28 cellular contexts compared by ENCODE assay signal in genomic region chr5:153816870-153817269, GRCh38.
DNase-seq lines count a peak whose midpoint lies in the region; TF ChIP-seq lines count a peak whose summit lies in the region.
"Had no signal": no experiment of that assay in that cellular context is flagged by ENCODE, and none has a peak within 500 bp of the region (broad histone marks: within the 10 kb centered on the region; RNA-seq: fewer than 3 reads in every experiment).

No MANE protein-coding gene starts in this region.

- no peak overlapping the region for H3K27ac ChIP-seq in H9 (ENCODE audit: insufficient read length, low read depth, low read length)
- H3K27ac ChIP-seq: cardiac muscle cell, coronary artery, left ventricle myocardium inferior, SJSA1 had no signal

- no peak overlapping the region for H3K14ac ChIP-seq in H9 (ENCODE audit: insufficient read depth, low read length)

- no peak overlapping the region for H3K27ac Mint-ChIP-seq in H9
- H3K27ac Mint-ChIP-seq: activated T-cell treated with anti-CD3 and anti-CD28 coated beads, Interleukin-2, amount 50 U/mL, for 72 hours; CD8-positive, alpha-beta memory T cell; naive thymus-derived CD4-positive, alpha-beta T cell; stimulated activated effector memory CD8-positive, alpha-beta T cell treated with anti-CD3 and anti-CD28 coated beads, Interleukin-12 subunit alpha, Interleukin-12 subunit beta, amount 100 ng/mL, for 72 hours; type B pancreatic cell had no signal

- no peak overlapping the region for H3T11ph ChIP-seq in H9 (ENCODE audit: low read length)

- H3K23me2 ChIP-seq in H9 (ENCODE audit: insufficient read length, low read depth, low read length, poor library complexity, severe bottlenecking): no peaks in the 10 kb centered on the region

- H3K4me1 ChIP-seq in H9 (ENCODE audit: insufficient read depth, low read length): no peaks in the 10 kb centered on the region
- H3K4me1 ChIP-seq: BE2C, left ventricle myocardium inferior had no signal

- no peak for DNase-seq in H9
- peak; percentile 81 for DNase-seq in M059J (ENCODE audit: low read depth)
- DNase-seq in amniotic epithelial cell (ENCODE audit: low read depth): peak; percentile 60
- peak; percentile 40 to 86 for DNase-seq in lung microvascular endothelial cell (ENCODE audit: low read depth in 2 of 2)
- no peak for DNase-seq in activated CD4-positive, CD25-positive, alpha-beta regulatory T cell (lab: John Stamatoyannopoulos, UW)
- DNase-seq in LoVo (ENCODE audit: low spot score): no peak
- no peak for DNase-seq in NCI-H82 treated with DMSO at 0.1 percent for 48 hours (lab: John Stamatoyannopoulos, UW; ENCODE audit: unreplicated experiment)
- no peak for DNase-seq in GF-D8 (lab: John Stamatoyannopoulos, UW)
- DNase-seq: activated CD4-positive, alpha-beta T cell treated with anti-CD3 and anti-CD28 coated beads, Interleukin-2, amount 50 U/mL, for 48 hours; activated T-cell treated with anti-CD3 and anti-CD28 coated beads, Interleukin-2, amount 50 U/mL, for 72 hours; BE2C; CD8-positive, alpha-beta memory T cell; effector memory CD4-positive, alpha-beta T cell; head of caudate nucleus; islet precursor cell; left ventricle myocardium inferior; naive thymus-derived CD4-positive, alpha-beta T cell; NCI-H1930; NCI-H2227 treated with DMSO at 0.1 percent for 48 hours; NCI-H526 treated with DMSO at 0.1 percent for 48 hours; stimulated activated CD4-positive, alpha-beta T cell treated with anti-CD3 and anti-CD28 coated beads, Interleukin-4, amount 100 ng/mL, for 24 hours; substantia nigra; T-helper 1 cell had no signal

- no peak overlapping the region for H4K5ac ChIP-seq in H9 (ENCODE audit: insufficient read length, low read depth, low read length)

- H3K79me2 ChIP-seq in H9 (ENCODE audit: insufficient read depth, low read length): no peaks in the 10 kb centered on the region

- H3K56ac ChIP-seq in H9 (ENCODE audit: insufficient read length, low read depth, low read length): no peak overlapping the region

- H3K18ac ChIP-seq in H9 (ENCODE audit: insufficient read length, low read depth, low read length): no peak overlapping the region

- no CpG with 5 or more reads among the region's 2 CpGs for WGBS in H9 (ENCODE audit: extremely low coverage, insufficient read length, low lambda C conversion rate)

- H2BK12ac ChIP-seq in H9 (ENCODE audit: insufficient read length, low read depth, low read length): no peak overlapping the region

- H3K9me3 ChIP-seq in H9 (ENCODE audit: control insufficient read depth, low read depth, low read length): no peaks in the 10 kb centered on the region
- H3K9me3 ChIP-seq: BE2C, left ventricle myocardium inferior, SJSA1 had no signal

- no peaks in the 10 kb centered on the region for H3K36me3 Mint-ChIP-seq in H9 (ENCODE audit: insufficient read depth in 1 of 3, low read depth in 3 of 3)
- H3K36me3 Mint-ChIP-seq: CD8-positive, alpha-beta memory T cell; naive thymus-derived CD4-positive, alpha-beta T cell; stimulated activated effector memory CD8-positive, alpha-beta T cell treated with anti-CD3 and anti-CD28 coated beads, Interleukin-12 subunit alpha, Interleukin-12 subunit beta, amount 100 ng/mL, for 72 hours; type B pancreatic cell had no signal

- H4K91ac ChIP-seq in H9 (ENCODE audit: insufficient read length, low read depth, low read length): no peak overlapping the region

- H2BK15ac ChIP-seq in H9 (ENCODE audit: low read depth, low read length): no peak overlapping the region

- no peak overlapping the region for H3K9ac ChIP-seq in H9 (ENCODE audit: extremely low read depth, insufficient read length, low read length)

- no peak overlapping the region for H2BK5ac ChIP-seq in H9 (ENCODE audit: insufficient read length, low read length)

- H2AK5ac ChIP-seq in H9 (ENCODE audit: insufficient read length, low read length): no peak overlapping the region

- no peak overlapping the region for H2BK120ac ChIP-seq in H9 (ENCODE audit: low read depth, low read length, poor library complexity, severe bottlenecking)

- no peak overlapping the region for H3K23ac ChIP-seq in H9 (ENCODE audit: insufficient read length, low read depth, low read length)

- H4K20me1 ChIP-seq in H9 (ENCODE audit: control insufficient read depth, insufficient read depth, insufficient read length): no peaks in the 10 kb centered on the region

- H3K27me3 ChIP-seq in H9 (ENCODE audit: insufficient read depth, low read length): no peaks in the 10 kb centered on the region
- H3K27me3 ChIP-seq: SJSA1 had no signal

- no peaks in the 10 kb centered on the region for H3K79me1 ChIP-seq in H9 (ENCODE audit: insufficient read depth, low read depth, low read length, poor library complexity, severe bottlenecking)

- H3K27me3 Mint-ChIP-seq in H9 (ENCODE audit: low read depth): 0 out of 2 replicates have a peak, but pooled peaks cover 2% of the 10 kb centered on the region

- H2BK20ac ChIP-seq in H9 (ENCODE audit: low read depth, low read length, poor library complexity, severe bottlenecking): no peak overlapping the region

- H3K4me1 Mint-ChIP-seq in H9: no peaks in the 10 kb centered on the region
- H3K4me1 Mint-ChIP-seq: CD8-positive, alpha-beta memory T cell; naive thymus-derived CD4-positive, alpha-beta T cell; stimulated activated effector memory CD8-positive, alpha-beta T cell treated with anti-CD3 and anti-CD28 coated beads, Interleukin-12 subunit alpha, Interleukin-12 subunit beta, amount 100 ng/mL, for 72 hours had no signal

- no peaks in the 10 kb centered on the region for H3K9me3 Mint-ChIP-seq in H9
- H3K9me3 Mint-ChIP-seq: stimulated activated effector memory CD8-positive, alpha-beta T cell treated with anti-CD3 and anti-CD28 coated beads, Interleukin-12 subunit alpha, Interleukin-12 subunit beta, amount 100 ng/mL, for 72 hours; type B pancreatic cell had no signal

- no peak overlapping the region for H2AFZ ChIP-seq in H9 (ENCODE audit: low read length)

- no peak overlapping the region for H3K4me2 ChIP-seq in H9 (ENCODE audit: insufficient read depth, insufficient read length, low read length)

- TF ChIP-seq CTCF in H9 (conservative IDR thresholded peaks at IDR 0.05): 0 out of 3 replicates have a peak, but pooled peaks have one; percentile 14

- no peak overlapping the region for H3K4me3 Mint-ChIP-seq in H9
- H3K4me3 Mint-ChIP-seq: activated T-cell treated with anti-CD3 and anti-CD28 coated beads, Interleukin-2, amount 50 U/mL, for 72 hours; CD8-positive, alpha-beta memory T cell; naive thymus-derived CD4-positive, alpha-beta T cell; stimulated activated effector memory CD8-positive, alpha-beta T cell treated with anti-CD3 and anti-CD28 coated beads, Interleukin-12 subunit alpha, Interleukin-12 subunit beta, amount 100 ng/mL, for 72 hours; type B pancreatic cell had no signal

- H3K4ac ChIP-seq in H9 (ENCODE audit: low read depth, low read length): no peak overlapping the region

- no peak overlapping the region for H4K8ac ChIP-seq in H9 (replicated peaks; ENCODE audit: insufficient read length, low read depth, low read length)

Comparison
In these comparisons a context has a peak if more than half of its experiments do, and no peak if none do; other contexts are left out.
1. DNase-seq: peak in M059J (single experiment), amniotic epithelial cell (single experiment) and lung microvascular endothelial cell (2 of 2); none in H9 (single experiment), activated CD4-positive, CD25-positive, alpha-beta regulatory T cell (0 of 4), LoVo (single experiment), NCI-H82 treated with DMSO at 0.1 percent for 48 hours (single experiment) and GF-D8 (single experiment).